In the genomic region with DNA sequence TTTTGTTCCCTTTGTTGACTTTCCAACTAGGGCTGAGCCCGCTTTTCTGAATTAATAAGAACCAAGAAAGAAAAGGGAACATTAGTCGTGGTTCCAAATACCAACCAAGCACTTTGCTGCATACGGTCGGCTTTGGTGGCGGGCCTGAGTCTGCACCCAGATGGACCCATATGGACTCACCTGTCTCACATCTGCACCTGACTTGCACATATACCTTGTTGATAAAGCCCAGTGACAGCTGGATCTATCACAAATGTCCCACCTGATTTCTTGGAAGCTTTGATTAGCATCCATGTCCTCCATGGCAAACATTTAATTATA, we compare ENCODE assay signal across 1 cellular context.
TF ChIP-seq lines count a peak whose summit lies in the region.

No MANE protein-coding gene starts in this region.

TF ChIP-seq in H1, 55 proteins besides CTCF, POLR2A, EP300 and RAD21:
- TF ChIP-seq, protein P1, sequence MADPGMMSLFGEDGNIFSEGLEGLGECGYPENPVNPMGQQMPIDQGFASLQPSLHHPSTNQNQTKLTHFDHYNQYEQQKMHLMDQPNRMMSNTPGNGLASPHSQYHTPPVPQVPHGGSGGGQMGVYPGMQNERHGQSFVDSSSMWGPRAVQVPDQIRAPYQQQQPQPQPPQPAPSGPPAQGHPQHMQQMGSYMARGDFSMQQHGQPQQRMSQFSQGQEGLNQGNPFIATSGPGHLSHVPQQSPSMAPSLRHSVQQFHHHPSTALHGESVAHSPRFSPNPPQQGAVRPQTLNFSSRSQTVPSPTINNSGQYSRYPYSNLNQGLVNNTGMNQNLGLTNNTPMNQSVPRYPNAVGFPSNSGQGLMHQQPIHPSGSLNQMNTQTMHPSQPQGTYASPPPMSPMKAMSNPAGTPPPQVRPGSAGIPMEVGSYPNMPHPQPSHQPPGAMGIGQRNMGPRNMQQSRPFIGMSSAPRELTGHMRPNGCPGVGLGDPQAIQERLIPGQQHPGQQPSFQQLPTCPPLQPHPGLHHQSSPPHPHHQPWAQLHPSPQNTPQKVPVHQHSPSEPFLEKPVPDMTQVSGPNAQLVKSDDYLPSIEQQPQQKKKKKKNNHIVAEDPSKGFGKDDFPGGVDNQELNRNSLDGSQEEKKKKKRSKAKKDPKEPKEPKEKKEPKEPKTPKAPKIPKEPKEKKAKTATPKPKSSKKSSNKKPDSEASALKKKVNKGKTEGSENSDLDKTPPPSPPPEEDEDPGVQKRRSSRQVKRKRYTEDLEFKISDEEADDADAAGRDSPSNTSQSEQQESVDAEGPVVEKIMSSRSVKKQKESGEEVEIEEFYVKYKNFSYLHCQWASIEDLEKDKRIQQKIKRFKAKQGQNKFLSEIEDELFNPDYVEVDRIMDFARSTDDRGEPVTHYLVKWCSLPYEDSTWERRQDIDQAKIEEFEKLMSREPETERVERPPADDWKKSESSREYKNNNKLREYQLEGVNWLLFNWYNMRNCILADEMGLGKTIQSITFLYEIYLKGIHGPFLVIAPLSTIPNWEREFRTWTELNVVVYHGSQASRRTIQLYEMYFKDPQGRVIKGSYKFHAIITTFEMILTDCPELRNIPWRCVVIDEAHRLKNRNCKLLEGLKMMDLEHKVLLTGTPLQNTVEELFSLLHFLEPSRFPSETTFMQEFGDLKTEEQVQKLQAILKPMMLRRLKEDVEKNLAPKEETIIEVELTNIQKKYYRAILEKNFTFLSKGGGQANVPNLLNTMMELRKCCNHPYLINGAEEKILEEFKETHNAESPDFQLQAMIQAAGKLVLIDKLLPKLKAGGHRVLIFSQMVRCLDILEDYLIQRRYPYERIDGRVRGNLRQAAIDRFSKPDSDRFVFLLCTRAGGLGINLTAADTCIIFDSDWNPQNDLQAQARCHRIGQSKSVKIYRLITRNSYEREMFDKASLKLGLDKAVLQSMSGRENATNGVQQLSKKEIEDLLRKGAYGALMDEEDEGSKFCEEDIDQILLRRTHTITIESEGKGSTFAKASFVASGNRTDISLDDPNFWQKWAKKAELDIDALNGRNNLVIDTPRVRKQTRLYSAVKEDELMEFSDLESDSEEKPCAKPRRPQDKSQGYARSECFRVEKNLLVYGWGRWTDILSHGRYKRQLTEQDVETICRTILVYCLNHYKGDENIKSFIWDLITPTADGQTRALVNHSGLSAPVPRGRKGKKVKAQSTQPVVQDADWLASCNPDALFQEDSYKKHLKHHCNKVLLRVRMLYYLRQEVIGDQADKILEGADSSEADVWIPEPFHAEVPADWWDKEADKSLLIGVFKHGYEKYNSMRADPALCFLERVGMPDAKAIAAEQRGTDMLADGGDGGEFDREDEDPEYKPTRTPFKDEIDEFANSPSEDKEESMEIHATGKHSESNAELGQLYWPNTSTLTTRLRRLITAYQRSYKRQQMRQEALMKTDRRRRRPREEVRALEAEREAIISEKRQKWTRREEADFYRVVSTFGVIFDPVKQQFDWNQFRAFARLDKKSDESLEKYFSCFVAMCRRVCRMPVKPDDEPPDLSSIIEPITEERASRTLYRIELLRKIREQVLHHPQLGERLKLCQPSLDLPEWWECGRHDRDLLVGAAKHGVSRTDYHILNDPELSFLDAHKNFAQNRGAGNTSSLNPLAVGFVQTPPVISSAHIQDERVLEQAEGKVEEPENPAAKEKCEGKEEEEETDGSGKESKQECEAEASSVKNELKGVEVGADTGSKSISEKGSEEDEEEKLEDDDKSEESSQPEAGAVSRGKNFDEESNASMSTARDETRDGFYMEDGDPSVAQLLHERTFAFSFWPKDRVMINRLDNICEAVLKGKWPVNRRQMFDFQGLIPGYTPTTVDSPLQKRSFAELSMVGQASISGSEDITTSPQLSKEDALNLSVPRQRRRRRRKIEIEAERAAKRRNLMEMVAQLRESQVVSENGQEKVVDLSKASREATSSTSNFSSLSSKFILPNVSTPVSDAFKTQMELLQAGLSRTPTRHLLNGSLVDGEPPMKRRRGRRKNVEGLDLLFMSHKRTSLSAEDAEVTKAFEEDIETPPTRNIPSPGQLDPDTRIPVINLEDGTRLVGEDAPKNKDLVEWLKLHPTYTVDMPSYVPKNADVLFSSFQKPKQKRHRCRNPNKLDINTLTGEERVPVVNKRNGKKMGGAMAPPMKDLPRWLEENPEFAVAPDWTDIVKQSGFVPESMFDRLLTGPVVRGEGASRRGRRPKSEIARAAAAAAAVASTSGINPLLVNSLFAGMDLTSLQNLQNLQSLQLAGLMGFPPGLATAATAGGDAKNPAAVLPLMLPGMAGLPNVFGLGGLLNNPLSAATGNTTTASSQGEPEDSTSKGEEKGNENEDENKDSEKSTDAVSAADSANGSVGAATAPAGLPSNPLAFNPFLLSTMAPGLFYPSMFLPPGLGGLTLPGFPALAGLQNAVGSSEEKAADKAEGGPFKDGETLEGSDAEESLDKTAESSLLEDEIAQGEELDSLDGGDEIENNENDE (IDR thresholded peaks at IDR 0.05; ENCODE audit: insufficient replicate concordance, low read length) = no peak
- no peak for TF ChIP-seq SP2 (IDR thresholded peaks at IDR 0.05; ENCODE audit: low read length)
- TF ChIP-seq CBX5 (IDR thresholded peaks at IDR 0.05; ENCODE audit: low read depth, low read length) = no peak
- no peak for TF ChIP-seq YY1 (IDR thresholded peaks at IDR 0.05; ENCODE audit: low read depth, low read length)
- no peak for TF ChIP-seq KDM5A (IDR thresholded peaks at IDR 0.05; ENCODE audit: low read length)
- TF ChIP-seq, protein P2, sequence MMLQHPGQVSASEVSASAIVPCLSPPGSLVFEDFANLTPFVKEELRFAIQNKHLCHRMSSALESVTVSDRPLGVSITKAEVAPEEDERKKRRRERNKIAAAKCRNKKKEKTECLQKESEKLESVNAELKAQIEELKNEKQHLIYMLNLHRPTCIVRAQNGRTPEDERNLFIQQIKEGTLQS (IDR thresholded peaks at IDR 0.05; ENCODE audit: insufficient read depth, low read depth, low read length) = no peak
- TF ChIP-seq FOSL1 (IDR thresholded peaks at IDR 0.05; ENCODE audit: insufficient read depth, low read depth, low read length) = no peak
- TF ChIP-seq KDM1A (IDR thresholded peaks at IDR 0.05; ENCODE audit: borderline replicate concordance, low read length) = peak; percentile 43; the same call in 1 of the 2 replicates
